In the genomic region with DNA sequence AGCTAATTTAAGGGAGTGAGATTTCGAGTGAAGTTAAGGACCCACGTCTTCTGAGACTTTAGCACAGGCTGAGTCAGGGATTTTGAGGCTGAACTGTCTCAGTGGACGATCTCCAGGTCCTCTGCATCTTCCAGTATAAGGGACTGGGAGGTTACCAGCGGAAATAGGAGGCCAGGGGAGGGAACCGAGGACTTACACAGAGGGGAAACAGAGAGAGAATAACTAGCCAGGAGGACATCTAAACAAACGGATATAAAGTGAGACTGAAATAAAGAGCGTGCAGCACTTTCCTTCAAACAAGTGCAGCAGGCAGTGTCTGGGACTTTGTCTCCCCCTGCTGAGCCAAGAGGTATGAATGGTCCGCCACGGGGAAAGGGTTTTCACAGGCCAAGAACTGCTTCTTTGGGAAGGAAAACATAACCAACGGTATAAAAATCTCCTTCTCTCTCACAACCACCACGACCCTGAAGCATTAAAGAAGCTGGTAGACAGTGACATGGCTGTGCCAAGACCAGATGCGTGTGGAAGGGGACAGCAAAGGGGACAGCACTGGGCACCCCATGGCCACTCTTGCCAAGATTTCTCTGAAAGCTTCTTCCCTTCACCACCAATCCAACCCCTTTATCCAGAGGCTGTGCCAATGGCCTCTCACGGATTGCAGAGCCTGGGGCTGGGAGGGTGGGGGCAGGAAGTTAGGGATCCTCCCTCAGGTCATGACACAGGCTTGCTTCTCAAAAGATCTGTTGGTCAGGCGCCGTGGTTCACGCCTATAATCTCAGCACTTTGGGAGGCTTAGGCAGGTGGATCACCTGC, we compare ENCODE assay signal across 8 cellular contexts.
A peak's percentile ranks its signal among the peaks of the same experiment; 100 is the strongest.
DNase-seq lines count a peak whose midpoint lies in the region; ATAC-seq and TF ChIP-seq lines count a peak whose summit lies in the region.

No MANE protein-coding gene starts in this region.

- H3F3A ChIP-seq in neural progenitor cell (ENCODE audit: low read depth), result peaks cover 35% of the 10 kb centered on the region

- intact Hi-C loops in CD14-positive monocyte (cut with micrococcal nuclease) (loop anchor here in 1 of 2 donors (2.0 kb wide), 1 partner anchor 150 kb away; the partner anchor contains the start of gene KDM7A), tibial artery (cut with DNase I; ENCODE audit: low total_unique reads) (no loop called here)

- peak overlapping the region; percentile 30 for H2AFZ ChIP-seq in neural progenitor cell (replicated peaks)

- H3K79me2 ChIP-seq in neural progenitor cell (ENCODE audit: low read depth), result no peaks in the 10 kb centered on the region

- no peak for ATAC-seq in GM21447 (IDR thresholded peaks at IDR 0.05; ENCODE audit: unreplicated experiment)

- CTCF ChIA-PET in HEK293 (lab: Yijun Ruan, JAX), result interaction anchor here (0.5 to 1.5 kb wide), 15 partner anchors 10 to 827 kb away, joined by 3 to 5 read pairs (median 4); partner anchors contain the start of gene KDM7A

- H3K4me1 ChIP-seq in HEK293 (ENCODE audit: control insufficient read depth, insufficient read depth, low read length), result no peaks in the 10 kb centered on the region
- H3K4me1 ChIP-seq in neural progenitor cell, result peaks cover 21% of the 10 kb centered on the region
- peaks cover 0 to 27% (median 16%) of the 10 kb centered on the region in 4 donors for H3K4me1 ChIP-seq in tibial artery

- no peaks in the 10 kb centered on the region for H3K36me3 ChIP-seq in HEK293 (ENCODE audit: control insufficient read depth in 2 of 2, insufficient read depth in 1 of 2, low read length in 2 of 2)
- no peaks in the 10 kb centered on the region for H3K36me3 ChIP-seq in neural progenitor cell
- no peaks in the 10 kb centered on the region for H3K36me3 ChIP-seq in tibial artery

- no peaks in the 10 kb centered on the region for H3K9me3 ChIP-seq in HEK293 (ENCODE audit: control insufficient read depth, insufficient read depth, low read depth, low read length)
- H3K9me3 ChIP-seq in neural progenitor cell (ENCODE audit: low read depth), result no peaks in the 10 kb centered on the region
- H3K9me3 ChIP-seq in tibial artery, result no peaks in the 10 kb centered on the region

- H3K4me3 Mint-ChIP-seq in CD14-positive monocyte (no peak overlapping the region), neural progenitor cell (no peak overlapping the region)

- H3K9me3 Mint-ChIP-seq in CD14-positive monocyte (no peaks in the 10 kb centered on the region), neural progenitor cell (no peaks in the 10 kb centered on the region)

- H3K27ac ChIP-seq in HEK293 (ENCODE audit: extremely low read depth, low read depth, low read length) (no peak overlapping the region), neural progenitor cell (no peak overlapping the region), tibial artery (peak overlapping the region; percentile 2 to 39)

- H3K27me3 ChIP-seq in neural progenitor cell (no peaks in the 10 kb centered on the region), tibial artery (no peaks in the 10 kb centered on the region)

- H3K4me1 Mint-ChIP-seq in CD14-positive monocyte, result peaks cover 4% of the 10 kb centered on the region
- peaks cover 10% of the 10 kb centered on the region for H3K4me1 Mint-ChIP-seq in neural progenitor cell

- DNase-seq in CD14-positive monocyte (ENCODE audit: low spot score) (peak; percentile 70), OCI-M2 (lab: John Stamatoyannopoulos, UW; ENCODE audit: unreplicated experiment) (peak; percentile 55), fibroblast of villous mesenchyme (ENCODE audit: low read depth) (peak; percentile 74), neural progenitor cell (ENCODE audit: low spot score) (peak; percentile 75), tibial artery (peak; percentile 79 to 82)
- DNase-seq in activated effector memory CD4-positive, alpha-beta T cell treated with Interleukin-2 at 50 U/mL for 16 hours, result peak; percentile 37

- H3K4me3 ChIP-seq in HEK293 (ENCODE audit: low read depth, low read length), result no peak overlapping the region
- no peak overlapping the region for H3K4me3 ChIP-seq in fibroblast of villous mesenchyme (ENCODE audit: low read depth, low read length)
- H3K4me3 ChIP-seq in neural progenitor cell, result no peak overlapping the region
- H3K4me3 ChIP-seq in tibial artery, result peak overlapping the region in 1 of 2 donors; percentile 16

- H3K36me3 Mint-ChIP-seq in CD14-positive monocyte (peaks cover 0 to 2% of the 10 kb centered on the region in 2 donors), neural progenitor cell (no peaks in the 10 kb centered on the region)

- H3K9ac ChIP-seq in neural progenitor cell, result no peak overlapping the region

- H3K27ac Mint-ChIP-seq in CD14-positive monocyte, result peak overlapping the region in 1 of 7 donors; percentile 85
- H3K27ac Mint-ChIP-seq in neural progenitor cell, result no peak overlapping the region

- peak overlapping the region; percentile 59 for H3K4me2 ChIP-seq in neural progenitor cell

- TF ChIP-seq CTCF in CD14-positive monocyte (IDR thresholded peaks at IDR 0.05) (peak; percentile 80), HEK293 (tag by site-specific recombination; IDR thresholded peaks at IDR 0.05) (peak; percentile 39; the same call in 1 of the 2 replicates), fibroblast of villous mesenchyme (IDR thresholded peaks at IDR 0.05; ENCODE audit: insufficient read depth, low read depth, low read length) (peak; percentile 75), neural progenitor cell (IDR thresholded peaks at IDR 0.05) (peak; percentile 62), tibial artery (IDR thresholded peaks at IDR 0.05) (peak; percentile 67 to 72)

- H3K27me3 Mint-ChIP-seq in CD14-positive monocyte (ENCODE audit: low read depth in 3 of 3) (peaks cover 0 to 7% (median 6%) of the 10 kb centered on the region in 3 donors), neural progenitor cell (ENCODE audit: insufficient read depth, low read depth) (no peaks in the 10 kb centered on the region)

- no peaks in the 10 kb centered on the region for H4K20me1 ChIP-seq in neural progenitor cell (ENCODE audit: low read depth)

- POLR2A ChIA-PET in HEK293 (lab: Yijun Ruan, JAX), result interaction anchor here (0.6 to 1.1 kb wide), 3 partner anchors 10 to 149 kb away, joined by 3 to 6 read pairs (median 3); partner anchors contain the start of gene SLC37A3

TF ChIP-seq in HEK293, 187 proteins besides CTCF, POLR2A, EP300 and RAD21 (continues in another document):
- no peak for TF ChIP-seq ZNF292 (tag by site-specific recombination; IDR thresholded peaks at IDR 0.05; ENCODE audit: borderline replicate concordance, low read depth)
- TF ChIP-seq ZNF202 (tag by site-specific recombination; IDR thresholded peaks at IDR 0.05; ENCODE audit: borderline replicate concordance), result no peak
- TF ChIP-seq PRDM10 (tag by site-specific recombination; IDR thresholded peaks at IDR 0.05), result 0 out of 2 replicates have a peak, but pooled peaks have one; percentile 12
- TF ChIP-seq ZNF112 (tag by site-specific recombination; IDR thresholded peaks at IDR 0.05), result no peak
- no peak for TF ChIP-seq ZNF549 (tag by site-specific recombination; IDR thresholded peaks at IDR 0.05)
- TF ChIP-seq SETDB1 (IDR thresholded peaks at IDR 0.05; ENCODE audit: insufficient read length, low read length), result no peak
- TF ChIP-seq, protein P1, sequence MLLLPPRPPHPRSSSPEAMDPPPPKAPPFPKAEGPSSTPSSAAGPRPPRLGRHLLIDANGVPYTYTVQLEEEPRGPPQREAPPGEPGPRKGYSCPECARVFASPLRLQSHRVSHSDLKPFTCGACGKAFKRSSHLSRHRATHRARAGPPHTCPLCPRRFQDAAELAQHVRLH (tag by site-specific recombination; IDR thresholded peaks at IDR 0.05), result no peak
- no peak for TF ChIP-seq REPIN1 (tag by site-specific recombination; IDR thresholded peaks at IDR 0.05; ENCODE audit: low read depth)
- TF ChIP-seq ZNF664 (tag by site-specific recombination; IDR thresholded peaks at IDR 0.05), result no peak
- TF ChIP-seq ZNF621 (tag by site-specific recombination; IDR thresholded peaks at IDR 0.05), result no peak
- peak; percentile 39; the same call in 1 of the 2 replicates for TF ChIP-seq SCRT2 (tag by site-specific recombination; IDR thresholded peaks at IDR 0.05)
- peak; percentile 59 for TF ChIP-seq ZNF654 (tag by site-specific recombination; IDR thresholded peaks at IDR 0.05; ENCODE audit: low read depth)
- no peak for TF ChIP-seq ZNF544 (tag by site-specific recombination; IDR thresholded peaks at IDR 0.05)
- TF ChIP-seq TRIM28 (IDR thresholded peaks at IDR 0.05; ENCODE audit: borderline replicate concordance, low read length), result peak; percentile 57; the same call in 1 of the 2 replicates
- peak; percentile 77 for TF ChIP-seq PRDM1 (tag by site-specific recombination; IDR thresholded peaks at IDR 0.05)

Comparison
In these comparisons a context has a peak if more than half of its experiments do, and no peak if none do; other contexts are left out.
1. H3K27ac ChIP-seq: peak in tibial artery (2 of 2); none in HEK293 (single experiment) and neural progenitor cell (single experiment).
2. Peak in every context shown above with its lines, with median percentiles within 50 percentile points of each other: DNase-seq and CTCF ChIP-seq.